16 cellular contexts compared by ENCODE assay signal in genomic region chr14:32846821-32847220, GRCh38.
DNase-seq lines count a peak whose midpoint lies in the region; ATAC-seq and TF ChIP-seq lines count a peak whose summit lies in the region.
"Had no signal": no experiment of that assay in that cellular context is flagged by ENCODE, and none has a peak within 500 bp of the region (broad histone marks: within the 10 kb centered on the region; RNA-seq: fewer than 3 reads in every experiment).

No MANE protein-coding gene starts in this region.

- 0 out of 2 replicates have a peak, but pooled peaks cover 5% of the 10 kb centered on the region for H3K9me2 ChIP-seq in PC-3 (replicated peaks; ENCODE audit: low read length)

- no peak overlapping the region for H3K4me3 ChIP-seq in PC-3 (ENCODE audit: low read length)
- H3K4me3 ChIP-seq: HAP-1 had no signal

- TF ChIP-seq CTCF in PC-3 (conservative IDR thresholded peaks at IDR 0.05; ENCODE audit: low read depth, low read length), result no peak
- TF ChIP-seq CTCF in chondrocyte (IDR thresholded peaks at IDR 0.05), result no peak

- H4K20me1 ChIP-seq in PC-3 (ENCODE audit: low read length), result no peaks in the 10 kb centered on the region

- peaks cover 5% of the 10 kb centered on the region for H3K36me3 Mint-ChIP-seq in chondrocyte (ENCODE audit: low read depth)
- H3K36me3 Mint-ChIP-seq in activated CD4-positive, alpha-beta memory T cell treated with anti-CD3 and anti-CD28 coated beads, Interleukin-2, amount 10 ng/mL, durations not matched to agents 7 days and 5 days (ENCODE audit: low read depth), result no peaks in the 10 kb centered on the region
- H3K36me3 Mint-ChIP-seq: CD4-positive, alpha-beta memory T cell had no signal

- no peaks in the 10 kb centered on the region for H3K9me3 ChIP-seq in PC-3 (ENCODE audit: low read length)
- H3K9me3 ChIP-seq: Caco-2, HAP-1 had no signal

- peak overlapping the region; percentile 49 for H3K4me2 ChIP-seq in PC-3 (ENCODE audit: low read length)

- intact Hi-C loops in PC-3 (cut with micrococcal nuclease), result loop anchor here (5.0 kb wide), 1 partner anchor 35 kb away; no protein-coding TSS in a partner anchor

- H3K4me1 ChIP-seq in PC-3 (ENCODE audit: insufficient read depth, low read length), result peaks cover 22% of the 10 kb centered on the region
- H3K4me1 ChIP-seq: Caco-2, HAP-1 had no signal

- no peak overlapping the region for H3K4me3 Mint-ChIP-seq in chondrocyte (ENCODE audit: unreplicated experiment)
- H3K4me3 Mint-ChIP-seq in activated CD4-positive, alpha-beta memory T cell treated with anti-CD3 and anti-CD28 coated beads, Interleukin-2, amount 10 ng/mL, durations not matched to agents 7 days and 5 days, result no peak overlapping the region
- H3K4me3 Mint-ChIP-seq: CD4-positive, alpha-beta memory T cell; HFFc6 had no signal

- H3K36me3 ChIP-seq in PC-3 (ENCODE audit: low read depth, low read length), result no peaks in the 10 kb centered on the region
- H3K36me3 ChIP-seq: HAP-1 had no signal

- POLR2A ChIA-PET in PC-3 (lab: Charles Lee; ENCODE audit: unreplicated experiment), result interaction anchor here (0.6 kb wide), 1 partner anchor 176 kb away, joined by 3 read pairs; no protein-coding TSS in a partner anchor
- POLR2A ChIA-PET in activated CD4-positive, alpha-beta memory T cell treated with anti-CD3 and anti-CD28 coated beads, Interleukin-2, amount 10 ng/mL, durations not matched to agents 7 days and 5 days (lab: Charles Lee), result no interaction called here

- no peak overlapping the region for H3K9ac ChIP-seq in PC-3 (ENCODE audit: low read length)

- peak overlapping the region; percentile 46 for H3K27ac Mint-ChIP-seq in chondrocyte (ENCODE audit: unreplicated experiment)
- H3K27ac Mint-ChIP-seq in activated CD4-positive, alpha-beta memory T cell treated with anti-CD3 and anti-CD28 coated beads, Interleukin-2, amount 10 ng/mL, durations not matched to agents 7 days and 5 days, result no peak overlapping the region
- H3K27ac Mint-ChIP-seq: CD4-positive, alpha-beta memory T cell; HFFc6 had no signal

- peaks cover 3% of the 10 kb centered on the region for H3F3A ChIP-seq in PC-3 (ENCODE audit: low read length, unreplicated experiment)

- no peaks in the 10 kb centered on the region for H3K27me3 ChIP-seq in PC-3 (ENCODE audit: low read length)

- H3K27ac ChIP-seq in PC-3 (ENCODE audit: low read length), result peak overlapping the region; percentile 69

- peak; percentile 92 for ATAC-seq in PC-3

- CTCF ChIA-PET in PC-3 (lab: Charles Lee), result no interaction called here
- CTCF ChIA-PET in activated CD4-positive, alpha-beta memory T cell treated with anti-CD3 and anti-CD28 coated beads, Interleukin-2, amount 10 ng/mL, durations not matched to agents 7 days and 5 days (lab: Charles Lee), result no interaction called here

- peaks cover 7% of the 10 kb centered on the region for H3K27me3 Mint-ChIP-seq in chondrocyte (ENCODE audit: low read depth)
- H3K27me3 Mint-ChIP-seq in activated CD4-positive, alpha-beta memory T cell treated with anti-CD3 and anti-CD28 coated beads, Interleukin-2, amount 10 ng/mL, durations not matched to agents 7 days and 5 days, result no peaks in the 10 kb centered on the region
- H3K27me3 Mint-ChIP-seq: CD4-positive, alpha-beta memory T cell had no signal

- no peaks in the 10 kb centered on the region for H3K79me2 ChIP-seq in PC-3 (ENCODE audit: low read length)

- peak; percentile 85 for DNase-seq in PC-3
- DNase-seq in chondrocyte (ENCODE audit: low spot score), result no peak
- peak; percentile 7 for DNase-seq in iris pigment epithelial cell (ENCODE audit: low read depth)
- no peak for DNase-seq in COLO668 (lab: John Stamatoyannopoulos, UW; ENCODE audit: unreplicated experiment)
- DNase-seq in activated CD4-positive, CD25-positive, alpha-beta regulatory T cell treated with anti-CD3 and anti-CD28 coated beads, Interleukin-2, amount 50 U/mL, for 72 hours, result no peak
- no peak for DNase-seq in activated CD4-positive, alpha-beta memory T cell treated with anti-CD3 and anti-CD28 coated beads, Interleukin-2, amount 10 ng/mL, durations not matched to agents 7 days and 5 days
- DNase-seq in NCI-H345 (lab: John Stamatoyannopoulos, UW), result no peak
- DNase-seq: C1 segment of cervical spinal cord; Caco-2; CD4-positive, alpha-beta memory T cell; DMS153; DND-41; GF-D8; GOT3; HFFc6 had no signal

- no peak overlapping the region for H2AFZ ChIP-seq in PC-3 (ENCODE audit: low read length)

- no TSS peak for BruUV-seq in PC-3 (replicated peaks; lab: Mats Ljungman, UMichigan)

- peaks cover 12% of the 10 kb centered on the region for H3K4me1 Mint-ChIP-seq in chondrocyte (ENCODE audit: low read depth)
- H3K4me1 Mint-ChIP-seq in activated CD4-positive, alpha-beta memory T cell treated with anti-CD3 and anti-CD28 coated beads, Interleukin-2, amount 10 ng/mL, durations not matched to agents 7 days and 5 days, result no peaks in the 10 kb centered on the region
- H3K4me1 Mint-ChIP-seq: CD4-positive, alpha-beta memory T cell had no signal

- peaks cover 14% of the 10 kb centered on the region for H3K9me3 Mint-ChIP-seq in chondrocyte (ENCODE audit: low read depth)
- no peaks in the 10 kb centered on the region for H3K9me3 Mint-ChIP-seq in activated CD4-positive, alpha-beta memory T cell treated with anti-CD3 and anti-CD28 coated beads, Interleukin-2, amount 10 ng/mL, durations not matched to agents 7 days and 5 days
- H3K9me3 Mint-ChIP-seq: HFFc6 had no signal

Comparison
In these comparisons a context has a peak if more than half of its experiments do, and no peak if none do; other contexts are left out.
1. DNase-seq: peak in PC-3 (single experiment) and iris pigment epithelial cell (single experiment); none in chondrocyte (single experiment), COLO668 (single experiment), activated CD4-positive, CD25-positive, alpha-beta regulatory T cell treated with anti-CD3 and anti-CD28 coated beads, Interleukin-2, amount 50 U/mL, for 72 hours (single experiment), activated CD4-positive, alpha-beta memory T cell treated with anti-CD3 and anti-CD28 coated beads, Interleukin-2, amount 10 ng/mL, durations not matched to agents 7 days and 5 days (single experiment) and NCI-H345 (single experiment).